ENCODE assay signal across 20 cellular contexts in the genomic region with DNA sequence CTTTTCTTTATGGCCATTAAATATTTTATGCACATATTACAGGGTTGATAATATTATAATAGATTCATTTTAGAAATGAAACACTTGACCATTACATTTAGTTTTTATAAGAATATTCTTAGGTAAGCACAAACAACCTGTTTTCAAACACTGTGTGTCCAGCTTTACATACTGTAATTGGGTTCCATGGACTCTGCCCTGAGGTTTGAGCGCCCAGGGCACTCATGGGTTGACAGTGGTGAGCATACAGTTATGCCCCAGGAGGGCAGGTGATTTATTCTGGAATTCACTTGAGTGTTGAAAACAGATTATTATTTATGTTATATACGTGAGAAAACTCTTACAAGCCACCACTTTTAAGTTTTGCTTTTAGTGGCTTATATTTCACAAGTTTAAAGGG.
"Had no signal": no experiment of that assay in that cellular context is flagged by ENCODE, and none has a peak within 500 bp of the region (broad histone marks: within the 10 kb centered on the region; RNA-seq: fewer than 3 reads in every experiment).

No MANE protein-coding gene starts in this region.

- H3K27me3 ChIP-seq: tibial nerve, uterus had no signal

- H3K4me3 Mint-ChIP-seq: activated naive CD4-positive, alpha-beta T cell treated with anti-CD3 and anti-CD28 coated beads, Interleukin-2, amount 10 ng/mL, durations not matched to agents 7 days and 5 days; mesothelial cell of epicardium; nephron had no signal

- H3K36me3 ChIP-seq: tibial nerve, uterus had no signal

- H3K4me3 ChIP-seq: coronary artery, lung, tibial nerve, uterus had no signal

- H3K36me3 Mint-ChIP-seq: activated naive CD4-positive, alpha-beta T cell treated with anti-CD3 and anti-CD28 coated beads, Interleukin-2, amount 10 ng/mL, durations not matched to agents 7 days and 5 days; mesothelial cell of epicardium had no signal

- H3K27ac Mint-ChIP-seq: activated naive CD4-positive, alpha-beta T cell treated with anti-CD3 and anti-CD28 coated beads, Interleukin-2, amount 10 ng/mL, durations not matched to agents 7 days and 5 days; mesothelial cell of epicardium had no signal

- H3K9me3 Mint-ChIP-seq: activated naive CD4-positive, alpha-beta T cell treated with anti-CD3 and anti-CD28 coated beads, Interleukin-2, amount 10 ng/mL, durations not matched to agents 7 days and 5 days; mesothelial cell of epicardium; nephron had no signal

- H3K27ac ChIP-seq: coronary artery had no signal

- DNase-seq: activated CD4-positive, alpha-beta T cell treated with anti-CD3 and anti-CD28 coated beads, Interleukin-2, amount 50 U/mL, for 1 hour; activated CD8-positive, alpha-beta memory T cell treated with anti-CD3 and anti-CD28 coated beads, Interleukin-2, amount 50 U/mL, for 4 hours; activated effector memory CD4-positive, alpha-beta T cell treated with Interleukin-2 at 50 U/mL for 16 hours; activated naive CD4-positive, alpha-beta T cell treated with anti-CD3 and anti-CD28 coated beads, Interleukin-2, amount 10 ng/mL, durations not matched to agents 7 days and 5 days; activated T-cell treated with anti-CD3 and anti-CD28 coated beads, Interleukin-2, amount 50 U/mL, for 48 hours; aorta; erythroblast; foreskin melanocyte; glutamatergic neuron; hippocampal formation; left cardiac atrium; stimulated activated CD4-positive, alpha-beta T cell treated with anti-CD3 and anti-CD28 coated beads, Interleukin-2, amount 100 ng/mL, for 24 hours; stimulated activated naive CD8-positive, alpha-beta T cell treated with anti-CD3 and anti-CD28 coated beads, Interleukin-15, Interleukin-2, amounts not matched to agents 100 U/mL and 50 U/mL, for 24 hours; T-helper 9 cell; uterus had no signal

- ATAC-seq: left cardiac atrium; stimulated activated naive CD8-positive, alpha-beta T cell treated with anti-CD3 and anti-CD28 coated beads, Interleukin-15, Interleukin-2, amounts not matched to agents 100 U/mL and 50 U/mL, for 24 hours had no signal

- H3K9me3 ChIP-seq: tibial nerve, uterus had no signal

- H3K4me1 Mint-ChIP-seq: activated naive CD4-positive, alpha-beta T cell treated with anti-CD3 and anti-CD28 coated beads, Interleukin-2, amount 10 ng/mL, durations not matched to agents 7 days and 5 days had no signal
